ENCODE assay signal across 1 cellular context in the genomic region with DNA sequence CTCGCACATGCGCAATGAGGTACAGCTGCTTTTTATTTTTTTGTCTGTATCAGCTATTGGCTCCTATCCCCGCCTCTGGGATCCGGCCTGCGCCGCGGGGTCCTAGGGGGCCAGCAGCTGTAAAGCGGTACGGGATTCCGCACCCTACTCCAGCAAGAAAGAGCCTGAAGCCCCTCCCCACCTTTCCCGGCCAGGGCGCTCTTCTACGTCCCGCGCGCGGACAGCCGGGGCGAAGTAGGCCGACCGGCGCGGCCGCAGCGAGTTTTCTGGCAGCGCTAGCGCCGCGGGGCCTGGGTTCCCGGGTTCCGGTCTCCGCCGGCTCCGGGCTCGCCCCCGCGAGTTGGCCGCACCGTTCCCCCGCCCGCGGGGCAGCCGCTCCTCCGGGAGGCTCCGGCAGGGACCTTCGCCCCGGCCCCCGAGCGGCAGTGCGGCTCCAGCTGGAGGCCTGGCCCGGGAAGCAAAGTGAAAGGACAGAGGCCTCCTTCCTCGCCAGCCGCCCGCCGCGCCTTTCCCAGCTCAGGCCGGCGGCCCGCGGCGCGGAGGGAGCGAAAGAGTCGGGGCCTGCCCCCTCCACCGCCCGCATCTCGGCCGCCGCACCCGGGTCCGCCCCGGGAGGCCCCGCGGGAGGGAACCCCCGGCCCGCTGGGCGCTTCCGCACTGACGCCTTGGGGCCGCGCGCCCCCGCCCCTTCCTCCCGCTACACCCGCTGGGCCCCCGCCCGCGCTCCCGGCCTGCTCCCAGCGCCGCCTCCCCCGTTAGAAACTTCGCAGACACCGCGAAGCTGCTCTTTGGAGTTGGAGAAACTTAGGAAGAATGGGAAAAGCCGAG.
A peak's percentile ranks its signal among the peaks of the same experiment; 100 is the strongest.
TF ChIP-seq lines count a peak whose summit lies in the region.

No MANE protein-coding gene starts in this region.

TF ChIP-seq in K562, 482 proteins besides CTCF, POLR2A, EP300 and RAD21 (continued from another document and continues in another):
- TF ChIP-seq, protein P1, sequence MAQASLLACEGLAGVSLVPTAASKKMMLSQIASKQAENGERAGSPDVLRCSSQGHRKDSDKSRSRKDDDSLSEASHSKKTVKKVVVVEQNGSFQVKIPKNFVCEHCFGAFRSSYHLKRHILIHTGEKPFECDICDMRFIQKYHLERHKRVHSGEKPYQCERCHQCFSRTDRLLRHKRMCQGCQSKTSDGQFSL (CRISPR knock-in tag; IDR thresholded peaks at IDR 0.05), result no peak
- TF ChIP-seq, protein P1 (tag; IDR thresholded peaks at IDR 0.05), result no peak; a peak in 1 of 4 replicates
- peak in 1 of 2 experiments; percentile 35; a peak in 1 of 4 replicates for TF ChIP-seq ZMIZ1 (IDR thresholded peaks at IDR 0.05; ENCODE audit: low read depth in 2 of 2, low read length in 2 of 2)
- TF ChIP-seq ADNP (tag; IDR thresholded peaks at IDR 0.05), result no peak
- TF ChIP-seq CBX8 (IDR thresholded peaks at IDR 0.05; ENCODE audit: borderline replicate concordance, extremely low read depth, low read depth, low read length, poor library complexity, severe bottlenecking), result no peak
- TF ChIP-seq TCF7 (IDR thresholded peaks at IDR 0.05; ENCODE audit: borderline replicate concordance), result no peak
- no peak for TF ChIP-seq ZNF395 (CRISPR knock-in tag; IDR thresholded peaks at IDR 0.05)
- no peak for TF ChIP-seq NCOA2 (IDR thresholded peaks at IDR 0.05; ENCODE audit: partially characterized antibody in 2 of 2)
- peak; percentile 80 for TF ChIP-seq ELF1 (tag; IDR thresholded peaks at IDR 0.05)
- TF ChIP-seq ELF4 (CRISPR knock-in tag; IDR thresholded peaks at IDR 0.05), result no peak
- no peak for TF ChIP-seq ZNF212 (CRISPR knock-in tag; IDR thresholded peaks at IDR 0.05)
- TF ChIP-seq NFE2 (IDR thresholded peaks at IDR 0.05; ENCODE audit: low read depth), result no peak
- TF ChIP-seq GABPB2 (CRISPR knock-in tag; conservative IDR thresholded peaks at IDR 0.05), result no peak
- TF ChIP-seq ARHGAP35 (IDR thresholded peaks at IDR 0.05; ENCODE audit: partially characterized antibody), result no peak
- TF ChIP-seq, protein P2, sequence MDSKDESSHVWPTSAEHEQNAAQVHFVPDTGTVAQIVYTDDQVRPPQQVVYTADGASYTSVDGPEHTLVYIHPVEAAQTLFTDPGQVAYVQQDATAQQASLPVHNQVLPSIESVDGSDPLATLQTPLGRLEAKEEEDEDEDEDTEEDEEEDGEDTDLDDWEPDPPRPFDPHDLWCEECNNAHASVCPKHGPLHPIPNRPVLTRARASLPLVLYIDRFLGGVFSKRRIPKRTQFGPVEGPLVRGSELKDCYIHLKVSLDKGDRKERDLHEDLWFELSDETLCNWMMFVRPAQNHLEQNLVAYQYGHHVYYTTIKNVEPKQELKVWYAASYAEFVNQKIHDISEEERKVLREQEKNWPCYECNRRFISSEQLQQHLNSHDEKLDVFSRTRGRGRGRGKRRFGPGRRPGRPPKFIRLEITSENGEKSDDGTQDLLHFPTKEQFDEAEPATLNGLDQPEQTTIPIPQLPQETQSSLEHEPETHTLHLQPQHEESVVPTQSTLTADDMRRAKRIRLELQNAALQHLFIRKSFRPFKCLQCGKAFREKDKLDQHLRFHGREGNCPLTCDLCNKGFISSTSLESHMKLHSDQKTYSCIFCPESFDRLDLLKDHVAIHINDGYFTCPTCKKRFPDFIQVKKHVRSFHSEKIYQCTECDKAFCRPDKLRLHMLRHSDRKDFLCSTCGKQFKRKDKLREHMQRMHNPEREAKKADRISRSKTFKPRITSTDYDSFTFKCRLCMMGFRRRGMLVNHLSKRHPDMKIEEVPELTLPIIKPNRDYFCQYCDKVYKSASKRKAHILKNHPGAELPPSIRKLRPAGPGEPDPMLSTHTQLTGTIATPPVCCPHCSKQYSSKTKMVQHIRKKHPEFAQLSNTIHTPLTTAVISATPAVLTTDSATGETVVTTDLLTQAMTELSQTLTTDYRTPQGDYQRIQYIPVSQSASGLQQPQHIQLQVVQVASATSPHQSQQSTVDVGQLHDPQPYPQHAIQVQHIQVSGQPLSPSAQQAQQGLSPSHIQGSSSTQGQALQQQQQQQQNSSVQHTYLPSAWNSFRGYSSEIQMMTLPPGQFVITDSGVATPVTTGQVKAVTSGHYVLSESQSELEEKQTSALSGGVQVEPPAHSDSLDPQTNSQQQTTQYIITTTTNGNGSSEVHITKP (IDR thresholded peaks at IDR 0.05; ENCODE audit: partially characterized antibody), result no peak
- TF ChIP-seq HCFC1 (IDR thresholded peaks at IDR 0.05; ENCODE audit: low read depth, low read length), result no peak
- TF ChIP-seq, protein P3, sequence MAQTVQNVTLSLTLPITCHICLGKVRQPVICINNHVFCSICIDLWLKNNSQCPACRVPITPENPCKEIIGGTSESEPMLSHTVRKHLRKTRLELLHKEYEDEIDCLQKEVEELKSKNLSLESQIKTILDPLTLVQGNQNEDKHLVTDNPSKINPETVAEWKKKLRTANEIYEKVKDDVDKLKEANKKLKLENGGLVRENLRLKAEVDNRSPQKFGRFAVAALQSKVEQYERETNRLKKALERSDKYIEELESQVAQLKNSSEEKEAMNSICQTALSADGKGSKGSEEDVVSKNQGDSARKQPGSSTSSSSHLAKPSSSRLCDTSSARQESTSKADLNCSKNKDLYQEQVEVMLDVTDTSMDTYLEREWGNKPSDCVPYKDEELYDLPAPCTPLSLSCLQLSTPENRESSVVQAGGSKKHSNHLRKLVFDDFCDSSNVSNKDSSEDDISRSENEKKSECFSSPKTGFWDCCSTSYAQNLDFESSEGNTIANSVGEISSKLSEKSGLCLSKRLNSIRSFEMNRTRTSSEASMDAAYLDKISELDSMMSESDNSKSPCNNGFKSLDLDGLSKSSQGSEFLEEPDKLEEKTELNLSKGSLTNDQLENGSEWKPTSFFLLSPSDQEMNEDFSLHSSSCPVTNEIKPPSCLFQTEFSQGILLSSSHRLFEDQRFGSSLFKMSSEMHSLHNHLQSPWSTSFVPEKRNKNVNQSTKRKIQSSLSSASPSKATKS (CRISPR knock-in tag; IDR thresholded peaks at IDR 0.05), result no peak
- TF ChIP-seq PHF20 (IDR thresholded peaks at IDR 0.05; ENCODE audit: partially characterized antibody), result peak; percentile 37
- 0 out of 4 replicates have a peak, but pooled peaks of 1 of the 2 experiments have one; percentile 19 for TF ChIP-seq ETV6 (IDR thresholded peaks at IDR 0.05; ENCODE audit: borderline replicate concordance in 1 of 2, low read depth in 2 of 2, low read length in 1 of 2)
- TF ChIP-seq ETV6 (CRISPR knock-in tag; IDR thresholded peaks at IDR 0.05; ENCODE audit: borderline replicate concordance), result no peak
- TF ChIP-seq U2AF2 (optimal IDR thresholded peaks at IDR 0.05; ENCODE audit: low read depth, low read length), result no peak
- no peak for TF ChIP-seq ATF6 (CRISPR knock-in tag; IDR thresholded peaks at IDR 0.05)
- no peak for TF ChIP-seq PREB (CRISPR knock-in tag; IDR thresholded peaks at IDR 0.05)
- no peak for TF ChIP-seq SREBF2 (CRISPR knock-in tag; IDR thresholded peaks at IDR 0.05)
- TF ChIP-seq ZZZ3 (IDR thresholded peaks at IDR 0.05), result no peak
- no peak for TF ChIP-seq ZNF253 (CRISPR knock-in tag; conservative IDR thresholded peaks at IDR 0.05)
- TF ChIP-seq PYGO2 (tag; IDR thresholded peaks at IDR 0.05), result no peak
- peak; percentile 20; the same call in 1 of the 2 replicates for TF ChIP-seq TARDBP (IDR thresholded peaks at IDR 0.05)
- TF ChIP-seq ZNF24 (IDR thresholded peaks at IDR 0.05), result no peak
- TF ChIP-seq, protein P4, sequence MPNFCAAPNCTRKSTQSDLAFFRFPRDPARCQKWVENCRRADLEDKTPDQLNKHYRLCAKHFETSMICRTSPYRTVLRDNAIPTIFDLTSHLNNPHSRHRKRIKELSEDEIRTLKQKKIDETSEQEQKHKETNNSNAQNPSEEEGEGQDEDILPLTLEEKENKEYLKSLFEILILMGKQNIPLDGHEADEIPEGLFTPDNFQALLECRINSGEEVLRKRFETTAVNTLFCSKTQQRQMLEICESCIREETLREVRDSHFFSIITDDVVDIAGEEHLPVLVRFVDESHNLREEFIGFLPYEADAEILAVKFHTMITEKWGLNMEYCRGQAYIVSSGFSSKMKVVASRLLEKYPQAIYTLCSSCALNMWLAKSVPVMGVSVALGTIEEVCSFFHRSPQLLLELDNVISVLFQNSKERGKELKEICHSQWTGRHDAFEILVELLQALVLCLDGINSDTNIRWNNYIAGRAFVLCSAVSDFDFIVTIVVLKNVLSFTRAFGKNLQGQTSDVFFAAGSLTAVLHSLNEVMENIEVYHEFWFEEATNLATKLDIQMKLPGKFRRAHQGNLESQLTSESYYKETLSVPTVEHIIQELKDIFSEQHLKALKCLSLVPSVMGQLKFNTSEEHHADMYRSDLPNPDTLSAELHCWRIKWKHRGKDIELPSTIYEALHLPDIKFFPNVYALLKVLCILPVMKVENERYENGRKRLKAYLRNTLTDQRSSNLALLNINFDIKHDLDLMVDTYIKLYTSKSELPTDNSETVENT (CRISPR knock-in tag; IDR thresholded peaks at IDR 0.05), result 0 out of 2 replicates have a peak, but pooled peaks have one; percentile 53
- peak; percentile 76 for TF ChIP-seq TAF1 (IDR thresholded peaks at IDR 0.05; ENCODE audit: control insufficient read depth, extremely low read depth, insufficient read depth, low read length, severe bottlenecking)
- no peak for TF ChIP-seq MXI1 (IDR thresholded peaks at IDR 0.05; ENCODE audit: low read depth, low read length)
- no peak for TF ChIP-seq NUFIP1 (IDR thresholded peaks at IDR 0.05; ENCODE audit: partially characterized antibody)
- no peak for TF ChIP-seq ARID1B (IDR thresholded peaks at IDR 0.05)
- TF ChIP-seq PRPF4 (IDR thresholded peaks at IDR 0.05; ENCODE audit: insufficient read depth, low read depth, low read length, poor library complexity, severe bottlenecking), result no peak
- no peak for TF ChIP-seq DNMT1 (IDR thresholded peaks at IDR 0.05)
- TF ChIP-seq SETDB1 (IDR thresholded peaks at IDR 0.05; ENCODE audit: low read length), result no peak
- TF ChIP-seq, protein P5, sequence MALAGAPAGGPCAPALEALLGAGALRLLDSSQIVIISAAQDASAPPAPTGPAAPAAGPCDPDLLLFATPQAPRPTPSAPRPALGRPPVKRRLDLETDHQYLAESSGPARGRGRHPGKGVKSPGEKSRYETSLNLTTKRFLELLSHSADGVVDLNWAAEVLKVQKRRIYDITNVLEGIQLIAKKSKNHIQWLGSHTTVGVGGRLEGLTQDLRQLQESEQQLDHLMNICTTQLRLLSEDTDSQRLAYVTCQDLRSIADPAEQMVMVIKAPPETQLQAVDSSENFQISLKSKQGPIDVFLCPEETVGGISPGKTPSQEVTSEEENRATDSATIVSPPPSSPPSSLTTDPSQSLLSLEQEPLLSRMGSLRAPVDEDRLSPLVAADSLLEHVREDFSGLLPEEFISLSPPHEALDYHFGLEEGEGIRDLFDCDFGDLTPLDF (CRISPR knock-in tag; IDR thresholded peaks at IDR 0.05), result peak; percentile 59; the same call in 1 of the 2 replicates
- no peak for TF ChIP-seq ETV1 (tag; conservative IDR thresholded peaks at IDR 0.05; ENCODE audit: low read depth)
